21 cellular contexts compared by ENCODE assay signal in the genomic region with DNA sequence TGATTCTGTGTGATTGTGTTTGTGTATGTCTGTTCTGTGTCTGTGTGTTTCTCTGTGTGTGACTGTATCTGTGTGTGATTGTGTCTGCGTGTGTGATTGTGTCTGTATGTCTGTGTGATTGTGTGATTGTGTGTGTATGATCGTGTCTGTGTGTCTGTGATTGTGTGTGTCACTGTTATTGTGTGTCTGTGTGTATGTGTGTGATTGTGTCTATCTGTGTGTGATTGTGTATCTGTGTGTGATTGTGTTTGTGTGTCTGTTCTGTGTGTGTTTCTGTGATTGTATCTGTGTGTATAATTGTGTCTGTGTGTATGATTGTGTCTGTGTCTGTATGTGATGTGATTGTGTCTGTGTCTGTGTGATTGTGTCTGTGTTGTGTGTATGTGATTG. TPM values are rescaled to one million over a fixed set of nuclear protein-coding genes. Genes with fewer than 3 reads are reported as not detected.
"Had no signal": no experiment of that assay in that cellular context is flagged by ENCODE, and none has a peak within 500 bp of the region (broad histone marks: within the 10 kb centered on the region; RNA-seq: fewer than 3 reads in every experiment).

No MANE protein-coding gene starts in this region.

- H3K4me3 ChIP-seq: upper lobe of right lung had no signal

- H3K27me3 ChIP-seq: brain microvascular endothelial cell, foreskin keratinocyte, upper lobe of right lung had no signal

- H3K27me3 Mint-ChIP-seq: activated naive CD8-positive, alpha-beta T cell; central memory CD8-positive, alpha-beta T cell had no signal

- H3K9me3 ChIP-seq: esophagus squamous epithelium, thoracic aorta, upper lobe of right lung had no signal

- H3K9me3 Mint-ChIP-seq: central memory CD8-positive, alpha-beta T cell; nephron progenitor cell; stimulated activated effector memory CD8-positive, alpha-beta T cell treated with anti-CD3 and anti-CD28 coated beads, Interleukin-12 subunit alpha, Interleukin-12 subunit beta, amount 100 ng/mL, for 72 hours had no signal

- H3K36me3 ChIP-seq: brain microvascular endothelial cell, esophagus squamous epithelium, thoracic aorta, upper lobe of right lung had no signal

- FAIRE-seq: endothelial cell of umbilical vein, TTC549 had no signal

- H3K27ac ChIP-seq: brain microvascular endothelial cell, coronary artery, foreskin keratinocyte, thoracic aorta, upper lobe of right lung had no signal

- DNase-seq: activated CD4-positive, alpha-beta T cell treated with anti-CD3 and anti-CD28 coated beads, Interleukin-2, amount 50 U/mL, for 1 hour; activated CD4-positive, CD25-positive, alpha-beta regulatory T cell; activated CD8-positive, alpha-beta memory T cell treated with anti-CD3 and anti-CD28 coated beads for 24 hours; activated gamma-delta T cell treated with Interleukin-2 at 50 U/mL for 16 hours; effector CD8-positive, alpha-beta T cell; esophagus squamous epithelium; foreskin keratinocyte; hypothalamus; upper lobe of right lung had no signal

- H3K4me1 Mint-ChIP-seq: central memory CD8-positive, alpha-beta T cell; stimulated activated effector memory CD8-positive, alpha-beta T cell treated with anti-CD3 and anti-CD28 coated beads, Interleukin-12 subunit alpha, Interleukin-12 subunit beta, amount 100 ng/mL, for 72 hours had no signal

- H3K4me1 ChIP-seq: foreskin keratinocyte, upper lobe of right lung had no signal

- H3K4me3 Mint-ChIP-seq: activated naive CD8-positive, alpha-beta T cell; central memory CD8-positive, alpha-beta T cell; nephron progenitor cell; stimulated activated effector memory CD8-positive, alpha-beta T cell treated with anti-CD3 and anti-CD28 coated beads, Interleukin-12 subunit alpha, Interleukin-12 subunit beta, amount 100 ng/mL, for 72 hours had no signal

- H3K27ac Mint-ChIP-seq: activated naive CD8-positive, alpha-beta T cell; nephron progenitor cell; stimulated activated effector memory CD8-positive, alpha-beta T cell treated with anti-CD3 and anti-CD28 coated beads, Interleukin-12 subunit alpha, Interleukin-12 subunit beta, amount 100 ng/mL, for 72 hours had no signal

RNA-seq across cellular contexts. Expression of a gene that starts 11.7 kb away (rescaled TPM):
- total RNA-seq: endothelial cell of umbilical vein; foreskin keratinocyte; pulmonary artery endothelial cell; T-helper 2 cell treated with Interferon-gamma antibody and Interleukin-4, amounts not matched to agents 100 ng/mL and 5 ng/mL, for 36 hours had no signal
- polyA plus RNA-seq: endothelial cell of umbilical vein, foreskin keratinocyte had no signal

RNA-seq across cellular contexts. Expression of a gene that starts 26.6 kb away (rescaled TPM):
- total RNA-seq: endothelial cell of umbilical vein, osteocyte had no signal
- polyA plus RNA-seq: endothelial cell of umbilical vein had no signal

RNA-seq across cellular contexts. Expression of a gene that starts 32.0 kb away (rescaled TPM):
- total RNA-seq: upper lobe of right lung had no signal
